8 cellular contexts compared by ENCODE assay signal in the genomic region with DNA sequence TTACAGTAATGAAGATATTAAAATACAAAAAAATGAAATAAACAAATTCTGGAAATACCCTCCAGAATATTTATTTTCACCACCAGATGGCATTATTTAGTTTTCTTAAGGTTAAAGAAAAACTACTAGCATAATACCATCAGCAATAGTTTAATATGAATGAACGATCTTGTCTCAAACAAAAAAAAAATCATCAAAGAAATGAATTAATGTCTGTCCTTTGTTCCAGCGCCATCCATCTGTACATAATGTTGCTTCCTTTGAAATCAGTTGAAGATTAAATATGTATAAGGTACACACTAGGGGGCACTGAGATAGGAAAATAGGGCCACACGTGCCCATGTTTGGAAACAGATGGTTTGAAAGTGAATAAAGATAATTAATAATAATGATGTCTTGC.
DNase-seq lines count a peak whose midpoint lies in the region; ATAC-seq and TF ChIP-seq lines count a peak whose summit lies in the region.

No MANE protein-coding gene starts in this region.

- intact Hi-C loops in natural killer cell (cut with micrococcal nuclease) = loop anchor here (1.0 to 10.0 kb wide), 3 partner anchors 191 to 556 kb away; no protein-coding TSS in a partner anchor

- TF ChIP-seq CTCF in natural killer cell (IDR thresholded peaks at IDR 0.05) (peak; percentile 42), coronary artery (IDR thresholded peaks at IDR 0.05) (peak; percentile 34)

- no peak for ATAC-seq in natural killer cell
- ATAC-seq in natural killer cell treated with Interleukin-12 subunit alpha and Interleukin-12 subunit beta and Interleukin-15 and Interleukin-18, amount 100 ng/mL, for 72 hours = no peak

- H3K27ac Mint-ChIP-seq in natural killer cell = no peak overlapping the region
- no peak overlapping the region for H3K27ac Mint-ChIP-seq in natural killer cell treated with Interleukin-12 subunit alpha and Interleukin-12 subunit beta and Interleukin-15 and Interleukin-18, amount 100 ng/mL, for 72 hours

- peaks cover 0 to 9% of the 10 kb centered on the region in 2 donors for H3K27me3 Mint-ChIP-seq in natural killer cell (ENCODE audit: low read depth in 2 of 2)
- H3K27me3 Mint-ChIP-seq in natural killer cell treated with Interleukin-12 subunit alpha and Interleukin-12 subunit beta and Interleukin-15 and Interleukin-18, amount 100 ng/mL, for 72 hours = peaks cover 2 to 19% of the 10 kb centered on the region in 2 donors

- H3K36me3 Mint-ChIP-seq in natural killer cell = no peaks in the 10 kb centered on the region
- H3K36me3 Mint-ChIP-seq in natural killer cell treated with Interleukin-12 subunit alpha and Interleukin-12 subunit beta and Interleukin-15 and Interleukin-18, amount 100 ng/mL, for 72 hours = no peaks in the 10 kb centered on the region

- no peak overlapping the region for H3K4me3 Mint-ChIP-seq in natural killer cell
- H3K4me3 Mint-ChIP-seq in natural killer cell treated with Interleukin-12 subunit alpha and Interleukin-12 subunit beta and Interleukin-15 and Interleukin-18, amount 100 ng/mL, for 72 hours = no peak overlapping the region

- H3K4me3 ChIP-seq in coronary artery = no peak overlapping the region

- H3K27ac ChIP-seq in coronary artery = no peak overlapping the region

- H3K4me1 Mint-ChIP-seq in natural killer cell = peaks cover 0 to 4% of the 10 kb centered on the region in 2 donors
- H3K4me1 Mint-ChIP-seq in natural killer cell treated with Interleukin-12 subunit alpha and Interleukin-12 subunit beta and Interleukin-15 and Interleukin-18, amount 100 ng/mL, for 72 hours (ENCODE audit: low read depth in 2 of 2) = no peaks in the 10 kb centered on the region

- H3K9me3 Mint-ChIP-seq in natural killer cell = no peaks in the 10 kb centered on the region
- H3K9me3 Mint-ChIP-seq in natural killer cell treated with Interleukin-12 subunit alpha and Interleukin-12 subunit beta and Interleukin-15 and Interleukin-18, amount 100 ng/mL, for 72 hours = no peaks in the 10 kb centered on the region

- DNase-seq in natural killer cell (no peak), NCI-H524 (lab: John Stamatoyannopoulos, UW) (peak; percentile 76 to 92), coronary artery (ENCODE audit: low spot score) (no peak), pons (ENCODE audit: low spot score) (peak; percentile 34), DMS153 treated with DMSO at 0.1 percent for 48 hours (lab: John Stamatoyannopoulos, UW; ENCODE audit: unreplicated experiment) (no peak), DMS153 (lab: John Stamatoyannopoulos, UW) (no peak), T-helper 9 cell (no peak)
- DNase-seq in natural killer cell treated with Interleukin-12 subunit alpha and Interleukin-12 subunit beta and Interleukin-15 and Interleukin-18, amount 100 ng/mL, for 72 hours (ENCODE audit: low spot score) = no peak

Comparison
In these comparisons a context has a peak if more than half of its experiments do, and no peak if none do; other contexts are left out.
1. DNase-seq: peak in NCI-H524 (2 of 2) and pons (single experiment); none in natural killer cell (single experiment), natural killer cell treated with Interleukin-12 subunit alpha and Interleukin-12 subunit beta and Interleukin-15 and Interleukin-18, amount 100 ng/mL, for 72 hours (single experiment), coronary artery (single experiment), DMS153 treated with DMSO at 0.1 percent for 48 hours (single experiment), DMS153 (single experiment) and T-helper 9 cell (single experiment).